Comparison of ENCODE assay signal across 29 cellular contexts in genomic region chr12:129064201-129064881, GRCh38.
DNase-seq lines count a peak whose midpoint lies in the region; ATAC-seq and TF ChIP-seq lines count a peak whose summit lies in the region.
"Had no signal": no experiment of that assay in that cellular context is flagged by ENCODE, and none has a peak within 500 bp of the region (broad histone marks: within the 10 kb centered on the region; RNA-seq: fewer than 3 reads in every experiment).

No MANE protein-coding gene starts in this region.

- intact Hi-C loops in activated CD4-positive, alpha-beta T cell treated with anti-CD3 and anti-CD28 coated beads, Interleukin-2, amount 10 ng/mL, durations not matched to agents 24 days and 14 days (cut with micrococcal nuclease) = no loop called here

- H3K9me3 Mint-ChIP-seq in GM23338 = peaks cover 95% of the 10 kb centered on the region
- peaks cover 7% of the 10 kb centered on the region for H3K9me3 Mint-ChIP-seq in activated CD4-positive, alpha-beta T cell treated with anti-CD3 and anti-CD28 coated beads, Interleukin-2, amount 10 ng/mL, durations not matched to agents 24 days and 14 days
- H3K9me3 Mint-ChIP-seq: activated B cell treated with CpG ODN at 0.5 μM for 24 hours; activated CD8-positive, alpha-beta T cell treated with anti-CD3 and anti-CD28 coated beads for 36 hours had no signal

- H4K20me1 ChIP-seq in neural cell (ENCODE audit: insufficient read depth) (no peaks in the 10 kb centered on the region), GM23338 (replicated peaks; ENCODE audit: insufficient read depth) (no peaks in the 10 kb centered on the region)

- H3F3A ChIP-seq in neural cell (ENCODE audit: insufficient read depth, low read length, poor library complexity, severe bottlenecking) = no peaks in the 10 kb centered on the region
- no peaks in the 10 kb centered on the region for H3F3A ChIP-seq in GM23338 (replicated peaks; ENCODE audit: low read depth)

- no peak for ATAC-seq in GM23338
- ATAC-seq: activated CD8-positive, alpha-beta T cell treated with anti-CD3 and anti-CD28 coated beads for 36 hours; gastrocnemius medialis; GM12878; SK-N-SH treated with all-trans-retinoic acid at 6 μM for 48 hours; stimulated activated naive CD8-positive, alpha-beta T cell treated with anti-CD3 and anti-CD28 coated beads, Interleukin-15, amount 100 ng/mL, for 72 hours had no signal

- no peak for TF ChIP-seq CTCF in neural cell (IDR thresholded peaks at IDR 0.05; ENCODE audit: poor library complexity, severe bottlenecking)
- no peak for TF ChIP-seq CTCF in GM23338 (conservative IDR thresholded peaks at IDR 0.05; ENCODE audit: low read depth in 2 of 2)

- H3K79me2 ChIP-seq in neural cell (replicated peaks; ENCODE audit: insufficient read depth, low read length) (no peaks in the 10 kb centered on the region), GM23338 (replicated peaks; ENCODE audit: insufficient read depth) (no peaks in the 10 kb centered on the region)

- H3K36me3 ChIP-seq in neural cell (ENCODE audit: insufficient read depth, low read length) (no peaks in the 10 kb centered on the region), GM23338 (ENCODE audit: insufficient read depth) (no peaks in the 10 kb centered on the region)
- H3K36me3 ChIP-seq: brain microvascular endothelial cell, esophagus squamous epithelium, gastrocnemius medialis, spleen, tibial artery had no signal

- DNase-seq in ELF-1 (ENCODE audit: low read depth, low spot score) (peak; percentile 24), NCI-H2029 (lab: John Stamatoyannopoulos, UW) (peak; percentile 37), NCI-H82 treated with DMSO at 0.1 percent for 48 hours (lab: John Stamatoyannopoulos, UW; ENCODE audit: unreplicated experiment) (peak; percentile 10), GM23338 (ENCODE audit: low spot score) (no peak), T-helper 1 cell (no peak)
- no peak for DNase-seq in activated CD4-positive, alpha-beta T cell treated with anti-CD3 and anti-CD28 coated beads, Interleukin-2, amount 10 ng/mL, durations not matched to agents 24 days and 14 days
- no peak for DNase-seq in activated naive CD4-positive, alpha-beta T cell treated with anti-CD3 and anti-CD28 coated beads, Interleukin-2, amount 50 U/mL, for 16 hours
- DNase-seq: activated B cell treated with CpG ODN at 0.5 μM for 24 hours; activated CD8-positive, alpha-beta T cell treated with anti-CD3 and anti-CD28 coated beads for 36 hours; activated gamma-delta T cell; activated T-cell treated with anti-CD3 and anti-CD28 coated beads for 4 hours; brain microvascular endothelial cell; CD4-positive, alpha-beta memory T cell; DMS53; effector CD8-positive, alpha-beta T cell; esophagus squamous epithelium; gastrocnemius medialis; mammary epithelial cell; NCI-H1105; NCI-H446 treated with DMSO at 0.1 percent for 48 hours; RPMI8226; spleen; stimulated activated CD4-positive, alpha-beta T cell treated with anti-CD3 and anti-CD28 coated beads, Interleukin-4, amount 100 ng/mL, for 24 hours; stimulated activated naive CD8-positive, alpha-beta T cell treated with anti-CD3 and anti-CD28 coated beads, Interleukin-15, amount 100 ng/mL, for 72 hours; T-helper 9 cell; tibial artery had no signal

- peak overlapping the region; percentile 12 for H3K27ac ChIP-seq in neural cell (ENCODE audit: low read length)
- no peak overlapping the region for H3K27ac ChIP-seq in GM23338 (ENCODE audit: low read depth)
- H3K27ac ChIP-seq: brain microvascular endothelial cell, esophagus squamous epithelium, gastrocnemius medialis, spleen, tibial artery had no signal

- H3K4me1 ChIP-seq in GM23338 (ENCODE audit: insufficient read depth) = no peaks in the 10 kb centered on the region
- H3K4me1 ChIP-seq: esophagus squamous epithelium, gastrocnemius medialis, spleen, tibial artery had no signal

- H2AFZ ChIP-seq in neural cell (ENCODE audit: low read depth, low read length) = no peak overlapping the region
- no peak overlapping the region for H2AFZ ChIP-seq in GM23338

- no peaks in the 10 kb centered on the region for H3K9me2 ChIP-seq in neural cell (ENCODE audit: insufficient read depth, low read length)
- no peaks in the 10 kb centered on the region for H3K9me2 ChIP-seq in GM23338 (ENCODE audit: insufficient read depth)

- no peak for TF ChIP-seq RAD21 in neural cell (conservative IDR thresholded peaks at IDR 0.05)

- no peak overlapping the region for H3K9ac ChIP-seq in neural cell (ENCODE audit: low read length)

- no peaks in the 10 kb centered on the region for H3K4me1 Mint-ChIP-seq in GM23338
- H3K4me1 Mint-ChIP-seq in activated CD4-positive, alpha-beta T cell treated with anti-CD3 and anti-CD28 coated beads, Interleukin-2, amount 10 ng/mL, durations not matched to agents 24 days and 14 days = no peaks in the 10 kb centered on the region
- H3K4me1 Mint-ChIP-seq: activated B cell treated with CpG ODN at 0.5 μM for 24 hours; CD4-positive, alpha-beta memory T cell; stimulated activated naive CD8-positive, alpha-beta T cell treated with anti-CD3 and anti-CD28 coated beads, Interleukin-15, amount 100 ng/mL, for 72 hours had no signal

- H3K4me3 ChIP-seq in neural cell (ENCODE audit: low read length) = no peak overlapping the region
- no peak overlapping the region for H3K4me3 ChIP-seq in GM23338
- H3K4me3 ChIP-seq: esophagus squamous epithelium, gastrocnemius medialis, GM12878, spleen, tibial artery had no signal

- H3K27ac Mint-ChIP-seq in GM23338 = no peak overlapping the region
- H3K27ac Mint-ChIP-seq in activated CD4-positive, alpha-beta T cell treated with anti-CD3 and anti-CD28 coated beads, Interleukin-2, amount 10 ng/mL, durations not matched to agents 24 days and 14 days = no peak overlapping the region
- H3K27ac Mint-ChIP-seq: activated B cell treated with CpG ODN at 0.5 μM for 24 hours; activated CD8-positive, alpha-beta T cell treated with anti-CD3 and anti-CD28 coated beads for 36 hours; CD4-positive, alpha-beta memory T cell; stimulated activated naive CD8-positive, alpha-beta T cell treated with anti-CD3 and anti-CD28 coated beads, Interleukin-15, amount 100 ng/mL, for 72 hours had no signal

- H3K4me2 ChIP-seq in neural cell (ENCODE audit: low read length) (no peak overlapping the region), GM23338 (no peak overlapping the region)

- H3K9me3 ChIP-seq in neural cell (ENCODE audit: low read length) = no peaks in the 10 kb centered on the region
- H3K9me3 ChIP-seq: gastrocnemius medialis had no signal

- no peak for TF ChIP-seq EP300 in neural cell (conservative IDR thresholded peaks at IDR 0.05; ENCODE audit: poor library complexity, severe bottlenecking)

- peaks cover 7% of the 10 kb centered on the region for H3K27me3 Mint-ChIP-seq in GM23338 (ENCODE audit: insufficient read depth, low read depth, poor library complexity)
- no peaks in the 10 kb centered on the region for H3K27me3 Mint-ChIP-seq in activated CD4-positive, alpha-beta T cell treated with anti-CD3 and anti-CD28 coated beads, Interleukin-2, amount 10 ng/mL, durations not matched to agents 24 days and 14 days
- H3K27me3 Mint-ChIP-seq: CD4-positive, alpha-beta memory T cell had no signal

- H3K4me3 Mint-ChIP-seq in GM23338 = no peak overlapping the region
- no peak overlapping the region for H3K4me3 Mint-ChIP-seq in activated CD4-positive, alpha-beta T cell treated with anti-CD3 and anti-CD28 coated beads, Interleukin-2, amount 10 ng/mL, durations not matched to agents 24 days and 14 days
- H3K4me3 Mint-ChIP-seq: activated B cell treated with CpG ODN at 0.5 μM for 24 hours; activated CD8-positive, alpha-beta T cell treated with anti-CD3 and anti-CD28 coated beads for 36 hours; CD4-positive, alpha-beta memory T cell; stimulated activated naive CD8-positive, alpha-beta T cell treated with anti-CD3 and anti-CD28 coated beads, Interleukin-15, amount 100 ng/mL, for 72 hours had no signal

- H3K36me3 Mint-ChIP-seq in GM23338 (ENCODE audit: low read depth) = peaks cover 49% of the 10 kb centered on the region
- H3K36me3 Mint-ChIP-seq in activated CD4-positive, alpha-beta T cell treated with anti-CD3 and anti-CD28 coated beads, Interleukin-2, amount 10 ng/mL, durations not matched to agents 24 days and 14 days (ENCODE audit: low read depth) = no peaks in the 10 kb centered on the region
- H3K36me3 Mint-ChIP-seq: CD4-positive, alpha-beta memory T cell had no signal

- H3K27me3 ChIP-seq in neural cell (ENCODE audit: insufficient read depth, low read depth, low read length) = no peaks in the 10 kb centered on the region
- no peaks in the 10 kb centered on the region for H3K27me3 ChIP-seq in GM23338 (ENCODE audit: insufficient read depth)
- H3K27me3 ChIP-seq: brain microvascular endothelial cell, esophagus squamous epithelium, gastrocnemius medialis, tibial artery had no signal

TF ChIP-seq in neural cell, 6 proteins besides CTCF, POLR2A, EP300 and RAD21 (continues in another document):
- TF ChIP-seq TAF1 (IDR thresholded peaks at IDR 0.05; ENCODE audit: low read depth) = no peak
- peak; percentile 42 for TF ChIP-seq POLR2AphosphoS5 (IDR thresholded peaks at IDR 0.05)
- no peak for TF ChIP-seq SMC3 (conservative IDR thresholded peaks at IDR 0.05; ENCODE audit: poor library complexity)
- TF ChIP-seq EZH2 (IDR thresholded peaks at IDR 0.05; ENCODE audit: borderline replicate concordance, insufficient read depth, low read length, poor library complexity, severe bottlenecking) = no peak

TF ChIP-seq in GM23338, 12 proteins besides CTCF, POLR2A, EP300 and RAD21 (continues in another document):
- no peak for TF ChIP-seq REST (IDR thresholded peaks at IDR 0.05; ENCODE audit: unreplicated experiment)

Comparison
In these comparisons a context has a peak if more than half of its experiments do, and no peak if none do; other contexts are left out.
1. DNase-seq: peak in ELF-1 (single experiment), NCI-H2029 (single experiment) and NCI-H82 treated with DMSO at 0.1 percent for 48 hours (single experiment); none in GM23338 (single experiment), T-helper 1 cell (0 of 5), activated CD4-positive, alpha-beta T cell treated with anti-CD3 and anti-CD28 coated beads, Interleukin-2, amount 10 ng/mL, durations not matched to agents 24 days and 14 days (single experiment) and activated naive CD4-positive, alpha-beta T cell treated with anti-CD3 and anti-CD28 coated beads, Interleukin-2, amount 50 U/mL, for 16 hours (single experiment).